Comparison of ENCODE assay signal across 10 cellular contexts in the genomic region with DNA sequence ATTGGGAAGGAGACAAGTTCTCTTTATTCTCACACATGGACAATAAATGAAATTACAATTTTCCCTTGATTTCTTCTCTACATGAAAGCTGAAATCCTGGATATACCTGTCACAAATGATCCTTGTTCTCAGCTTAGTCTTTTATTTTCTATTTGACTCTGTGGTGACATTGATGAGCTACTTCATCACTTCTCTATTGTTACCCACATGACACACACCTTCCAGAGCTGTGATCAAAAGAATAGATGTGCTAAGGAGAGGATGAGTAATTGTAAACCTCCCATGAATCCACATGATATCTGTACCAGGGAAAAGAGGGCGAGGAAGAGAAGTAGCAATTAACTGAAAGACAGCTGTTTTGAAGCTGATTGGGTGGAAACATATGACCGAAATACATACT.
"Had no signal": no experiment of that assay in that cellular context is flagged by ENCODE, and none has a peak within 500 bp of the region (broad histone marks: within the 10 kb centered on the region; RNA-seq: fewer than 3 reads in every experiment).

No MANE protein-coding gene starts in this region.

- H3K36me3 Mint-ChIP-seq: activated CD8-positive, alpha-beta memory T cell treated with anti-CD3 and anti-CD28 coated beads, Interleukin-2, amount 10 ng/mL, durations not matched to agents 7 days and 5 days; activated naive CD8-positive, alpha-beta T cell; memory B cell; naive thymus-derived CD8-positive, alpha-beta T cell; WTC11 had no signal

- H3K9me3 Mint-ChIP-seq: activated CD4-positive, alpha-beta memory T cell treated with anti-CD3 and anti-CD28 coated beads, Interleukin-2, amount 10 ng/mL, durations not matched to agents 7 days and 5 days; effector memory CD8-positive, alpha-beta T cell; memory B cell; naive thymus-derived CD8-positive, alpha-beta T cell; stimulated activated naive CD8-positive, alpha-beta T cell treated with anti-CD3 and anti-CD28 coated beads, Interleukin-15, Interleukin-2, amounts not matched to agents 100 ng/mL and 50 ng/mL, for 24 hours; WTC11 had no signal

- H3K27ac Mint-ChIP-seq: activated CD4-positive, alpha-beta memory T cell treated with anti-CD3 and anti-CD28 coated beads, Interleukin-2, amount 10 ng/mL, durations not matched to agents 7 days and 5 days; activated CD8-positive, alpha-beta memory T cell treated with anti-CD3 and anti-CD28 coated beads, Interleukin-2, amount 10 ng/mL, durations not matched to agents 7 days and 5 days; activated naive CD8-positive, alpha-beta T cell; effector memory CD8-positive, alpha-beta T cell; memory B cell; naive thymus-derived CD8-positive, alpha-beta T cell; stimulated activated naive CD8-positive, alpha-beta T cell treated with anti-CD3 and anti-CD28 coated beads, Interleukin-15, Interleukin-2, amounts not matched to agents 100 ng/mL and 50 ng/mL, for 24 hours; WTC11 had no signal

- DNase-seq: activated CD4-positive, alpha-beta memory T cell treated with anti-CD3 and anti-CD28 coated beads, Interleukin-2, amount 10 ng/mL, durations not matched to agents 7 days and 5 days; activated CD4-positive, alpha-beta T cell treated with anti-CD3 and anti-CD28 coated beads for 4 hours; activated CD8-positive, alpha-beta memory T cell treated with anti-CD3 and anti-CD28 coated beads, Interleukin-2, amount 10 ng/mL, durations not matched to agents 7 days and 5 days; effector memory CD8-positive, alpha-beta T cell; naive thymus-derived CD8-positive, alpha-beta T cell; transverse colon had no signal

- H3K4me3 Mint-ChIP-seq: activated CD4-positive, alpha-beta memory T cell treated with anti-CD3 and anti-CD28 coated beads, Interleukin-2, amount 10 ng/mL, durations not matched to agents 7 days and 5 days; activated CD8-positive, alpha-beta memory T cell treated with anti-CD3 and anti-CD28 coated beads, Interleukin-2, amount 10 ng/mL, durations not matched to agents 7 days and 5 days; activated naive CD8-positive, alpha-beta T cell; effector memory CD8-positive, alpha-beta T cell; memory B cell; naive thymus-derived CD8-positive, alpha-beta T cell; stimulated activated naive CD8-positive, alpha-beta T cell treated with anti-CD3 and anti-CD28 coated beads, Interleukin-15, Interleukin-2, amounts not matched to agents 100 ng/mL and 50 ng/mL, for 24 hours; WTC11 had no signal

- H3K4me1 Mint-ChIP-seq: activated CD4-positive, alpha-beta memory T cell treated with anti-CD3 and anti-CD28 coated beads, Interleukin-2, amount 10 ng/mL, durations not matched to agents 7 days and 5 days; activated CD8-positive, alpha-beta memory T cell treated with anti-CD3 and anti-CD28 coated beads, Interleukin-2, amount 10 ng/mL, durations not matched to agents 7 days and 5 days; memory B cell; naive thymus-derived CD8-positive, alpha-beta T cell had no signal

- ATAC-seq: activated CD8-positive, alpha-beta memory T cell treated with anti-CD3 and anti-CD28 coated beads, Interleukin-2, amount 10 ng/mL, durations not matched to agents 7 days and 5 days; effector memory CD8-positive, alpha-beta T cell; naive thymus-derived CD8-positive, alpha-beta T cell; WTC11 had no signal
